In genomic region chr1:39214021-39214713, GRCh38 we compare ENCODE assay signal across 8 cellular contexts. TPM values are rescaled to one million over a fixed set of nuclear protein-coding genes. Genes with fewer than 3 reads are reported as not detected.
DNase-seq lines count a peak whose midpoint lies in the region; TF ChIP-seq lines count a peak whose summit lies in the region.

No MANE protein-coding gene starts in this region.

- WGBS in smooth muscle cell (ENCODE audit: low lambda C conversion rate) = 9% methylated on average over 7 of the region's 7 CpGs

- H4K20me1 ChIP-seq in smooth muscle cell (ENCODE audit: low read depth) = peaks cover 95% of the 10 kb centered on the region

- H3K79me2 ChIP-seq in smooth muscle cell (ENCODE audit: low read depth) = peaks cover 75% of the 10 kb centered on the region

- H3K27ac Mint-ChIP-seq in immature natural killer cell = peak overlapping the region; percentile 86 to 95 (median 92)

- H3K27me3 Mint-ChIP-seq in immature natural killer cell (ENCODE audit: low read depth in 3 of 3) = no peaks in the 10 kb centered on the region

- no peaks in the 10 kb centered on the region for H3K9me3 Mint-ChIP-seq in immature natural killer cell

- H3K9ac ChIP-seq in smooth muscle cell (ENCODE audit: low read depth) = no peak overlapping the region

- no peak for TF ChIP-seq CTCF in smooth muscle cell (IDR thresholded peaks at IDR 0.05; ENCODE audit: borderline replicate concordance, insufficient read depth, poor library complexity, severe bottlenecking)

- peaks cover 46% of the 10 kb centered on the region for H3F3A ChIP-seq in smooth muscle cell (ENCODE audit: low read depth)

- H3K4me3 Mint-ChIP-seq in immature natural killer cell = peak overlapping the region; percentile 48 to 98 (median 88)

- no peaks in the 10 kb centered on the region for H3K27me3 ChIP-seq in smooth muscle cell (ENCODE audit: low read depth)

- H3K27ac ChIP-seq in smooth muscle cell (ENCODE audit: low read depth) = peak overlapping the region; percentile 85

- H3K4me2 ChIP-seq in smooth muscle cell = peak overlapping the region; percentile 65

- peaks cover 45% of the 10 kb centered on the region for H3K4me1 ChIP-seq in smooth muscle cell (ENCODE audit: low read depth)

- no peaks in the 10 kb centered on the region for H3K9me3 ChIP-seq in smooth muscle cell (replicated peaks; ENCODE audit: low read depth)

- peaks cover 0 to 9% (median 8%) of the 10 kb centered on the region in 3 donors for H3K36me3 Mint-ChIP-seq in immature natural killer cell

- no peaks in the 10 kb centered on the region for H3K36me3 ChIP-seq in smooth muscle cell (ENCODE audit: low read depth)

- no peak overlapping the region for H3K4me3 ChIP-seq in smooth muscle cell

- DNase-seq in HuH-7 (ENCODE audit: low spot score) (peak; percentile 36), amygdala (lab: John Stamatoyannopoulos, UW) (peak in 47 of 56 donors; percentile 13 to 80 (median 46)), immature natural killer cell (no peak), smooth muscle cell (lab: John Stamatoyannopoulos, UW; ENCODE audit: unreplicated experiment) (no peak), amniotic stem cell (lab: John Stamatoyannopoulos, UW) (no peak), COLO829 (ENCODE audit: low spot score) (no peak), HK-2 (ENCODE audit: unreplicated experiment) (no peak)
- no peak for DNase-seq in effector CD4-positive, alpha-beta T cell

- peaks cover 69% of the 10 kb centered on the region in 2 donors for H3K4me1 Mint-ChIP-seq in immature natural killer cell

- no peak overlapping the region for H2AFZ ChIP-seq in smooth muscle cell (ENCODE audit: low read depth)

RNA-seq across cellular contexts. Expression of gene MACF1, which starts 9.7 kb away (rescaled TPM):
- 100 to 1,000 TPM in 1 of 3 donors, 10 to 100 TPM in 2; 12.7 to 152 (median 12.9) TPM for polyA plus RNA-seq in immature natural killer cell
- total RNA-seq in smooth muscle cell = 186 and 195 TPM in 2 replicates
- 36.9 and 71.9 TPM in 2 replicates for polyA plus RNA-seq in smooth muscle cell

Comparison
In these comparisons a context has a peak if more than half of its experiments do, and no peak if none do; other contexts are left out.
1. DNase-seq: peak in HuH-7 (single experiment) and amygdala (47 of 56); none in immature natural killer cell (0 of 3), smooth muscle cell (single experiment), amniotic stem cell (single experiment), effector CD4-positive, alpha-beta T cell (single experiment), COLO829 (single experiment) and HK-2 (single experiment).